Comparison of ENCODE assay signal across 14 cellular contexts in the genomic region with DNA sequence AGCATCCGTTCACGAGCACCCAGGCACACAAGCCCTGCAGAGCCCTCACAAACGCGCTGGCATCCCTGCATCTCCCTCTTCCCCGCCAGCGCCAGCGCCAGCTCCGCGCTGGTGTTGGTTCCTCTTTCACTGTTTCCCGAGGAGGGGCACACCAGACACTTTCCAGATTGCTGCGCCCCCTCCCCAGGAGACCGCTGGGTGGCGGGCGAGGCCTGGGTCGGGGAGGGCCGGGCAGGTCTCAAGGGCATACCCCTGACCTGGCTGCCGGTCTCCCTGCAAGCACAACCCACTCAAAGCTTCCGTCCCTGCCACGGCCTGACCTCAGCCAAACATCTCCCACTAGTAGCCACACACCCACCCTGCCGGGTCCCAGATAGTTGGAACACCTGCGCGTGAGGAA.
DNase-seq lines count a peak whose midpoint lies in the region; ATAC-seq and TF ChIP-seq lines count a peak whose summit lies in the region.
"Had no signal": no experiment of that assay in that cellular context is flagged by ENCODE, and none has a peak within 500 bp of the region (broad histone marks: within the 10 kb centered on the region; RNA-seq: fewer than 3 reads in every experiment).

No MANE protein-coding gene starts in this region.

- no peaks in the 10 kb centered on the region for H3K4me1 ChIP-seq in HEK293 (ENCODE audit: control insufficient read depth, insufficient read depth, low read length)

- no peak for ATAC-seq in HG02870 (IDR thresholded peaks at IDR 0.05; ENCODE audit: unreplicated experiment)
- ATAC-seq: esophagus mucosa had no signal

- CTCF ChIA-PET in HEK293 (lab: Yijun Ruan, JAX) = no interaction called here

- H3K4me3 ChIP-seq in HEK293 (ENCODE audit: low read depth, low read length) (no peak overlapping the region), coronary artery (no peak overlapping the region)

- no peaks in the 10 kb centered on the region for H3K9me3 ChIP-seq in HEK293 (ENCODE audit: control insufficient read depth, insufficient read depth, low read depth, low read length)

- DNase-seq in activated gamma-delta T cell treated with Interleukin-2 at 50 U/mL for 16 hours (peak; percentile 2), activated gamma-delta T cell (lab: John Stamatoyannopoulos, UW) (no peak), coronary artery (ENCODE audit: low spot score) (peak; percentile 50), retina (peak; percentile 32), glomerular visceral epithelial cell (ENCODE audit: extremely low spot score) (no peak)
- no peak for DNase-seq in activated effector memory CD4-positive, alpha-beta T cell treated with Interleukin-2 at 50 U/mL for 16 hours
- DNase-seq: CD4-positive, alpha-beta T cell; midbrain; MM.1S; stimulated activated CD4-positive, alpha-beta T cell treated with anti-CD3 and anti-CD28 coated beads, Interleukin-4, amount 100 ng/mL, for 24 hours had no signal

- H3K36me3 ChIP-seq in HEK293 (ENCODE audit: control insufficient read depth in 2 of 2, insufficient read depth in 1 of 2, low read length in 2 of 2) = no peaks in the 10 kb centered on the region

- POLR2A ChIA-PET in HEK293 (lab: Yijun Ruan, JAX) = no interaction called here

- no peak for TF ChIP-seq CTCF in HEK293 (tag by site-specific recombination; IDR thresholded peaks at IDR 0.05)
- no peak for TF ChIP-seq CTCF in coronary artery (IDR thresholded peaks at IDR 0.05)

- H3K27ac ChIP-seq in HEK293 (ENCODE audit: extremely low read depth, low read depth, low read length) = no peak overlapping the region
- no peak overlapping the region for H3K27ac ChIP-seq in coronary artery
- H3K27ac ChIP-seq: RWPE1 had no signal

TF ChIP-seq in HEK293, 187 proteins besides CTCF, POLR2A, EP300 and RAD21:
- TF ChIP-seq ZNF133 (tag by site-specific recombination; IDR thresholded peaks at IDR 0.05) (0 out of 2 replicates have a peak, but pooled peaks have one; percentile 40), ZNF157 (tag by site-specific recombination; IDR thresholded peaks at IDR 0.05) (no peak)

Comparison
In these comparisons a context has a peak if more than half of its experiments do, and no peak if none do; other contexts are left out.
1. DNase-seq: peak in activated gamma-delta T cell treated with Interleukin-2 at 50 U/mL for 16 hours (single experiment), coronary artery (single experiment) and retina (single experiment); none in activated gamma-delta T cell (single experiment), activated effector memory CD4-positive, alpha-beta T cell treated with Interleukin-2 at 50 U/mL for 16 hours (single experiment) and glomerular visceral epithelial cell (single experiment).